In the genomic region with DNA sequence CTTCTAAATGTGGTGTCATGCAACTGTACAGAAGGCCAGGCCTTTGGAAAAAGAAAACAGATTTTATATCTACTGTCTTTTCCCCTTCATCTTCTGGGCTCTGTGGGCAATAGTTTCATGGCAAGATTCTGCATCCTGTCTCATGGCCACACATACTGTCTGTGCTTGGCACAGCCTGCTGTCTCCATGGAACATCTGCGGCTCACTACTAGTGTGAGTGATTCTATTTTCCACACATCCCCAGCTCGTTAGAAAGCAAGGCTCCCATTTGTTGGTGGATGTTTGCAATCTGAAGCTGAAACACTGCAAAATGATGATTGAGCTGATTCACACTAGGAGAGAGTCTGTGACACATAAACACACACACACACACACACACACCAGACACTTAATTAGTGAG, we compare ENCODE assay signal across 17 cellular contexts. TPM values are rescaled to one million over a fixed set of nuclear protein-coding genes. Genes with fewer than 3 reads are reported as not detected.
A peak's percentile ranks its signal among the peaks of the same experiment; 100 is the strongest.
DNase-seq lines count a peak whose midpoint lies in the region; ATAC-seq, FAIRE-seq and TF ChIP-seq lines count a peak whose summit lies in the region.
"Had no signal": no experiment of that assay in that cellular context is flagged by ENCODE, and none has a peak within 500 bp of the region (broad histone marks: within the 10 kb centered on the region; RNA-seq: fewer than 3 reads in every experiment).

No MANE protein-coding gene starts in this region.

- H3K9me3 Mint-ChIP-seq in HFFc6, result peaks cover 23% of the 10 kb centered on the region
- no peaks in the 10 kb centered on the region for H3K9me3 Mint-ChIP-seq in natural killer cell

- peaks cover 41% of the 10 kb centered on the region for H3K4me1 ChIP-seq in KMS-11 (ENCODE audit: low read depth, poor library complexity, severe bottlenecking)
- H3K4me1 ChIP-seq: BLaER1 treated with 17β-estradiol and CSF1 and Interleukin-3, amounts not matched to agents 10 nM and 100 nM had no signal

- H3K27ac ChIP-seq in KMS-11, result peak overlapping the region; percentile 76
- H3K27ac ChIP-seq: BLaER1 treated with 17β-estradiol and CSF1 and Interleukin-3, amounts not matched to agents 10 nM and 100 nM had no signal

- H3K4me1 Mint-ChIP-seq in HFFc6 (ENCODE audit: low read depth), result no peaks in the 10 kb centered on the region
- no peaks in the 10 kb centered on the region for H3K4me1 Mint-ChIP-seq in natural killer cell
- H3K4me1 Mint-ChIP-seq: CD4-positive, CD25-positive, alpha-beta regulatory T cell; IgD-negative memory B cell had no signal

- H2AFZ ChIP-seq in KMS-11 (ENCODE audit: low read depth), result peak overlapping the region; percentile 84

- FAIRE-seq in urothelium cell line (lab: Jason Lieb, UNC), result peak; percentile 42
- FAIRE-seq: GM19239, H54 had no signal

- H4K20me1 ChIP-seq in KMS-11 (ENCODE audit: insufficient read depth), result no peaks in the 10 kb centered on the region
- H4K20me1 ChIP-seq: BLaER1 treated with 17β-estradiol and CSF1 and Interleukin-3, amounts not matched to agents 10 nM and 100 nM had no signal

- ATAC-seq in GM19397 (IDR thresholded peaks at IDR 0.05; ENCODE audit: unreplicated experiment) (no peak), natural killer cell (no peak)

- 0 out of 2 replicates have a peak, but pooled peaks cover 1% of the 10 kb centered on the region for H3K27me3 Mint-ChIP-seq in HFFc6 (ENCODE audit: insufficient read depth)
- H3K27me3 Mint-ChIP-seq in natural killer cell (ENCODE audit: low read depth in 2 of 2), result peaks cover 21 to 29% of the 10 kb centered on the region in 2 donors

- no peak overlapping the region for H3K4me3 Mint-ChIP-seq in HFFc6
- H3K4me3 Mint-ChIP-seq in natural killer cell, result no peak overlapping the region
- H3K4me3 Mint-ChIP-seq: CD4-positive, CD25-positive, alpha-beta regulatory T cell; IgD-negative memory B cell had no signal

- peak overlapping the region; percentile 93 for H3K4me2 ChIP-seq in KMS-11
- H3K4me2 ChIP-seq: BLaER1 treated with 17β-estradiol and CSF1 and Interleukin-3, amounts not matched to agents 10 nM and 100 nM had no signal

- H3K27ac Mint-ChIP-seq in HFFc6, result no peak overlapping the region
- no peak overlapping the region for H3K27ac Mint-ChIP-seq in natural killer cell
- H3K27ac Mint-ChIP-seq: CD4-positive, CD25-positive, alpha-beta regulatory T cell; IgD-negative memory B cell had no signal

- H3K36me3 Mint-ChIP-seq in HFFc6 (ENCODE audit: low read depth) (no peaks in the 10 kb centered on the region), natural killer cell (no peaks in the 10 kb centered on the region)
- H3K36me3 Mint-ChIP-seq: CD4-positive, CD25-positive, alpha-beta regulatory T cell; IgD-negative memory B cell had no signal

- intact Hi-C loops in natural killer cell (cut with micrococcal nuclease), result no loop called here

- no peaks in the 10 kb centered on the region for H3K27me3 ChIP-seq in KMS-11 (ENCODE audit: insufficient read depth, low read depth)
- H3K27me3 ChIP-seq: BLaER1 treated with 17β-estradiol and CSF1 and Interleukin-3, amounts not matched to agents 10 nM and 100 nM had no signal

- TF ChIP-seq CTCF in KMS-11 (conservative IDR thresholded peaks at IDR 0.05; ENCODE audit: low read depth, low read length) (no peak), HFFc6 (IDR thresholded peaks at IDR 0.05) (no peak), natural killer cell (IDR thresholded peaks at IDR 0.05) (no peak)

- no peaks in the 10 kb centered on the region for H3K79me2 ChIP-seq in KMS-11 (ENCODE audit: insufficient read depth, low read depth)

- H3K36me3 ChIP-seq in KMS-11 (ENCODE audit: insufficient read depth), result no peaks in the 10 kb centered on the region
- H3K36me3 ChIP-seq: BLaER1 treated with 17β-estradiol and CSF1 and Interleukin-3, amounts not matched to agents 10 nM and 100 nM had no signal

- no peak overlapping the region for H3K4me3 ChIP-seq in KMS-11 (IDR thresholded peaks at IDR 0.05; ENCODE audit: insufficient read depth, low read depth, low read length)
- H3K4me3 ChIP-seq: BLaER1 treated with 17β-estradiol and CSF1 and Interleukin-3, amounts not matched to agents 10 nM and 100 nM had no signal

- peak overlapping the region; percentile 26; the same call in 1 of the 2 replicates for H3K9ac ChIP-seq in KMS-11
- H3K9ac ChIP-seq: BLaER1 treated with 17β-estradiol and CSF1 and Interleukin-3, amounts not matched to agents 10 nM and 100 nM had no signal

- DNase-seq in anterior cingulate cortex (lab: John Stamatoyannopoulos, UW) (peak in 33 of 58 donors; percentile 1 to 78 (median 29)), inferior parietal cortex (ENCODE audit: extremely low spot score) (peak; percentile 60), urothelium cell line (ENCODE audit: low spot score) (no peak), HFFc6 (no peak), natural killer cell (no peak)
- DNase-seq: 8988T; AML-193; CD4-positive, CD25-positive, alpha-beta regulatory T cell; DMS53; GF-D8 had no signal

RNA-seq across cellular contexts. Expression of a gene that starts 32.4 kb away (rescaled TPM):
- not detected for total RNA-seq in HFFc6 (2021; fragmentation: NEBNext Ultra II Directional; extraction: Animal tissue kit (Norgen Biotek cat#: 25700))
- total RNA-seq in natural killer cell, result not detected
- total RNA-seq: CD4-positive, CD25-positive, alpha-beta regulatory T cell; HT1080 had no signal

Comparison
In these comparisons a context has a peak if more than half of its experiments do, and no peak if none do; other contexts are left out.
1. DNase-seq: peak in anterior cingulate cortex (33 of 58) and inferior parietal cortex (single experiment); none in urothelium cell line (single experiment), HFFc6 (single experiment) and natural killer cell (single experiment).